ENCODE assay signal across 13 cellular contexts in the genomic region with DNA sequence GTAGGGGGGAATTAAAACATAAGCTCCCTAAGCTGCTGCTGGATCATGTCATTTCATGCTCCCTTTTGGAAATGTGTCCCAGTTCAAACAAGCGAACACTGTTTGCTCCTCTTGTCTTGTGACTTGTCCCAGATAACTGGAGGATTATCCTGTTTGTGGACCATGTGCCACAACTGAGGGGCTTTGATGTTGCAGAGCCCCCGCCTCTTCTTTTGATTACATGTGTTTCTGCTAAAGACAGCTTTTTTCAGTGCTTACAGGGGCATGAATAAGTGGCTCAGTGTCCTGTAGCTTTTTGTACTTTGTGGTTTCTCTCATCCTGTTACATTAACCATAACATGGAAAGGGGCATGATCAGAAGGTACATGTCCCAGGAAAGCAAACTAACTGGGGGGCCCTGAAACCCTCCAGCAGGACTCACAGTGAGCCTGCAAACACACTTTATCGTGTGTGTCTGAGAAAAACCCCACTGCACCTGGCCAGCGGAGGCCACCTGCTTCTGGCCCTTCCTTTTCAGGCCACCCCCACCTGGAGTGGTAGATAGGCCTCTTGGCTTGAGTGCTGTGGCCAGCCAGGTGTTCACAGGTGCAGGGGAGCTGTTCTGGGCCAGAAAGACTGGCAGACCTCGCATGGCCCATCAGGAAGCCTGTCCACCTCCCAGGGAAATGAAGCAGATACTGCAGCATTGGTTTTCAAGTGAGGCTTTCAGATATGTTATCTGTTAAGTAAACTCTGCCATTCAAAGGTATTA.
DNase-seq lines count a peak whose midpoint lies in the region; ATAC-seq, FAIRE-seq and TF ChIP-seq lines count a peak whose summit lies in the region.
"Had no signal": no experiment of that assay in that cellular context is flagged by ENCODE, and none has a peak within 500 bp of the region (broad histone marks: within the 10 kb centered on the region; RNA-seq: fewer than 3 reads in every experiment).

No MANE protein-coding gene starts in this region.

- TF ChIP-seq CTCF in chondrocyte (IDR thresholded peaks at IDR 0.05) (no peak), nephron (IDR thresholded peaks at IDR 0.05; ENCODE audit: unreplicated experiment in 3 of 3) (no peak), GM13976 (IDR thresholded peaks at IDR 0.05; ENCODE audit: borderline replicate concordance, control extremely low read depth, extremely low read depth, insufficient read depth, missing control alignments) (no peak)

- intact Hi-C loops in Right ventricle myocardium superior (cut with DNase I) = no loop called here
- intact Hi-C loops in cardiac septum (cut with DNase I) = no loop called here

- peak overlapping the region; percentile 84 for H3K27ac Mint-ChIP-seq in chondrocyte (ENCODE audit: unreplicated experiment)
- peak overlapping the region; percentile 61 to 86 (median 76) for H3K27ac Mint-ChIP-seq in nephron
- H3K27ac Mint-ChIP-seq: stimulated activated naive B cell treated with anti-CD40 and anti-IgM and Interleukin-4, amounts not matched to agents 10 μg/mL and 1 μg/mL and 100 μg/mL, for 72 hours had no signal

- in situ Hi-C loops in GM13976 (cut with MboI; ENCODE audit: low sequenced_read_pairs, unreplicated experiment) = no loop called here

- H3K4me1 Mint-ChIP-seq in chondrocyte (ENCODE audit: low read depth) = peaks cover 77% of the 10 kb centered on the region
- H3K4me1 Mint-ChIP-seq in nephron = peaks cover 70% of the 10 kb centered on the region
- no peaks in the 10 kb centered on the region for H3K4me1 Mint-ChIP-seq in activated T-cell treated with anti-CD3 and anti-CD28 coated beads, Interleukin-2, amount 50 U/mL, for 4 hours (ENCODE audit: low read depth)

- ATAC-seq in Right ventricle myocardium superior (ENCODE audit: poor library complexity) (peak; percentile 20), HG03139 (IDR thresholded peaks at IDR 0.05; ENCODE audit: unreplicated experiment) (no peak)
- ATAC-seq in activated T-cell treated with anti-CD3 and anti-CD28 coated beads, Interleukin-2, amount 50 U/mL, for 4 hours = no peak
- ATAC-seq: GM12878; sciatic nerve; stimulated activated naive B cell treated with anti-CD40 and anti-IgM and Interleukin-4, amounts not matched to agents 10 μg/mL and 1 μg/mL and 100 μg/mL, for 72 hours had no signal

- H3K36me3 Mint-ChIP-seq in chondrocyte (ENCODE audit: low read depth) = peaks cover 25% of the 10 kb centered on the region
- peaks cover 12% of the 10 kb centered on the region for H3K36me3 Mint-ChIP-seq in nephron (ENCODE audit: low read depth)
- H3K36me3 Mint-ChIP-seq in activated T-cell treated with anti-CD3 and anti-CD28 coated beads, Interleukin-2, amount 50 U/mL, for 4 hours (ENCODE audit: insufficient read depth) = peaks cover 5% of the 10 kb centered on the region

- DNase-seq in Right ventricle myocardium superior (no peak), cardiac septum (ENCODE audit: low spot score) (no peak), chondrocyte (ENCODE audit: low spot score) (no peak), GM13976 (ENCODE audit: low spot score) (no peak), HTR-8/SVneo (ENCODE audit: insufficient read length, low spot score) (no peak)
- no peak for DNase-seq in activated T-cell treated with anti-CD3 and anti-CD28 coated beads, Interleukin-2, amount 50 U/mL, for 4 hours
- DNase-seq: stimulated activated naive B cell treated with anti-CD40 and anti-IgM and Interleukin-4, amounts not matched to agents 10 μg/mL and 1 μg/mL and 100 μg/mL, for 72 hours had no signal

- no peaks in the 10 kb centered on the region for H3K9me3 Mint-ChIP-seq in chondrocyte (ENCODE audit: low read depth)
- no peaks in the 10 kb centered on the region for H3K9me3 Mint-ChIP-seq in nephron
- H3K9me3 Mint-ChIP-seq in activated T-cell treated with anti-CD3 and anti-CD28 coated beads, Interleukin-2, amount 50 U/mL, for 4 hours = no peaks in the 10 kb centered on the region
- H3K9me3 Mint-ChIP-seq: stimulated activated naive B cell treated with anti-CD40 and anti-IgM and Interleukin-4, amounts not matched to agents 10 μg/mL and 1 μg/mL and 100 μg/mL, for 72 hours had no signal

- no peak for FAIRE-seq in HTR-8/SVneo (lab: Jason Lieb, UNC)
- FAIRE-seq: bronchial epithelial cell, GM12878, H54 had no signal

- H3K27me3 Mint-ChIP-seq in chondrocyte (ENCODE audit: low read depth) = no peaks in the 10 kb centered on the region
- H3K27me3 Mint-ChIP-seq in nephron (ENCODE audit: low read depth) = no peaks in the 10 kb centered on the region
- no peaks in the 10 kb centered on the region for H3K27me3 Mint-ChIP-seq in activated T-cell treated with anti-CD3 and anti-CD28 coated beads, Interleukin-2, amount 50 U/mL, for 4 hours (ENCODE audit: low read depth)
- H3K27me3 Mint-ChIP-seq: stimulated activated naive B cell treated with anti-CD40 and anti-IgM and Interleukin-4, amounts not matched to agents 10 μg/mL and 1 μg/mL and 100 μg/mL, for 72 hours had no signal

- H3K4me3 Mint-ChIP-seq in chondrocyte (ENCODE audit: unreplicated experiment) (no peak overlapping the region), nephron (no peak overlapping the region)
- no peak overlapping the region for H3K4me3 Mint-ChIP-seq in activated T-cell treated with anti-CD3 and anti-CD28 coated beads, Interleukin-2, amount 50 U/mL, for 4 hours
- H3K4me3 Mint-ChIP-seq: stimulated activated naive B cell treated with anti-CD40 and anti-IgM and Interleukin-4, amounts not matched to agents 10 μg/mL and 1 μg/mL and 100 μg/mL, for 72 hours had no signal
